32 cellular contexts compared by ENCODE assay signal in the genomic region with DNA sequence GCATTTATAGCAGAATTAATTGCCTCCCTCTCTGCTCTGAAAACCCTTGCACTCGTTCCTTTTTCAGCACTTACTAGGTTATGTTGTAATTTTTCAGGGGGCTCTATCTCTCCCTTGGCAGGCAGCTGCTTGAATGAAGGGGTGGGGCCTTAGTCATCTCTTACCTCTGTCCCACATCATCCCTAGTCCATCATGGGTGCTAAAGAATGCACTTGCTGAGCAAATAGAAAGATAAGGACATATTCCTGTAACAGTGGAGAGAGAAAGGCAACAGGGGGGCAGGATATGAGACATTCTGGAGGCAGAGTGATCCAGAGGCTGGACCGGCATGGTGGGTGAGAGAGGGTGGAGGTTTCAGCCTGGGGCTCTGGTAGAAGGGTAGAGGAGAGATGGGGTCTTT.
A peak's percentile ranks its signal among the peaks of the same experiment; 100 is the strongest.
DNase-seq lines count a peak whose midpoint lies in the region; ATAC-seq, FAIRE-seq and TF ChIP-seq lines count a peak whose summit lies in the region.
"Had no signal": no experiment of that assay in that cellular context is flagged by ENCODE, and none has a peak within 500 bp of the region (broad histone marks: within the 10 kb centered on the region; RNA-seq: fewer than 3 reads in every experiment).

No MANE protein-coding gene starts in this region.

- no peak overlapping the region for H3K14ac ChIP-seq in neuronal stem cell (ENCODE audit: low read length)

- H2BK15ac ChIP-seq in neuronal stem cell (ENCODE audit: low read length) = no peak overlapping the region

- H3K4ac ChIP-seq in neuronal stem cell (ENCODE audit: low read length) = no peak overlapping the region

- POLR2A ChIA-PET in HepG2 (lab: Yijun Ruan, JAX) = no interaction called here

- no peak overlapping the region for H3K4me2 ChIP-seq in HepG2 (ENCODE audit: low read depth, low read length)
- H3K4me2 ChIP-seq in neuronal stem cell (ENCODE audit: insufficient read depth, low read length, poor library complexity, severe bottlenecking) = no peak overlapping the region

- no peak for TF ChIP-seq EP300 in HepG2 (IDR thresholded peaks at IDR 0.05; ENCODE audit: low read depth in 2 of 2, low read length in 2 of 2)
- no peak for TF ChIP-seq EP300 in HepG2 (CRISPR knock-in tag; IDR thresholded peaks at IDR 0.05; ENCODE audit: borderline replicate concordance)

- TF ChIP-seq POLR2A in heart left ventricle (IDR thresholded peaks at IDR 0.05) (no peak), HepG2 (IDR thresholded peaks at IDR 0.05; ENCODE audit: insufficient read depth in 1 of 2, low read depth in 2 of 2, low read length in 2 of 2) (no peak)

- H4K8ac ChIP-seq in neuronal stem cell (ENCODE audit: low read depth, low read length) = no peak overlapping the region

- FAIRE-seq in HepG2 (lab: Jason Lieb, UNC) = no peak
- FAIRE-seq: GM12878, GM19239, H1 had no signal

- no peaks in the 10 kb centered on the region for H3K4me1 ChIP-seq in heart left ventricle
- H3K4me1 ChIP-seq in HepG2 (ENCODE audit: insufficient read depth, low read length) = no peaks in the 10 kb centered on the region
- H3K4me1 ChIP-seq in neuronal stem cell (ENCODE audit: control insufficient read depth in 2 of 2, insufficient read depth in 1 of 2, low read depth in 1 of 2, low read length in 2 of 2) = peaks cover 0 to 1% of the 10 kb centered on the region in 2 donors
- H3K4me1 ChIP-seq: BE2C, SJSA1 had no signal

- TF ChIP-seq CTCF in heart left ventricle (IDR thresholded peaks at IDR 0.05) (no peak), choroid plexus epithelial cell (conservative IDR thresholded peaks at IDR 0.05; ENCODE audit: low read depth, low read length) (no peak), HepG2 (CRISPR knock-in tag; IDR thresholded peaks at IDR 0.05) (no peak)

- H3K79me1 ChIP-seq in neuronal stem cell (ENCODE audit: low read depth, low read length) = no peaks in the 10 kb centered on the region

- H3K27me3 ChIP-seq in heart left ventricle (no peaks in the 10 kb centered on the region), HepG2 (ENCODE audit: control insufficient read depth in 1 of 2, insufficient read depth in 2 of 2, low read length in 2 of 2) (peaks cover 0 to under 1% of the 10 kb centered on the region in 2 experiments; a peak in 1 of 5 replicates), neuronal stem cell (ENCODE audit: control insufficient read depth in 3 of 3, insufficient read depth in 3 of 3, low read depth in 1 of 3, low read length in 3 of 3) (no peaks in the 10 kb centered on the region)
- H3K27me3 ChIP-seq: BE2C, SJSA1 had no signal

- H2BK12ac ChIP-seq in neuronal stem cell (ENCODE audit: low read length) = no peak overlapping the region

- no peak overlapping the region for H3K23ac ChIP-seq in neuronal stem cell (ENCODE audit: low read depth, low read length, poor library complexity)

- H4K91ac ChIP-seq in neuronal stem cell (ENCODE audit: low read depth, low read length, poor library complexity) = no peak overlapping the region

- in situ Hi-C loops in HepG2 (cut with HindIII; ENCODE audit: extremely low pct_ligation_motif_present, low pct_unique_long_range_greater_than_20kb) = no loop called here

- H3K4me3 ChIP-seq in heart left ventricle (no peak overlapping the region), choroid plexus epithelial cell (ENCODE audit: low read depth, low read length) (no peak overlapping the region), HepG2 (replicated peaks in 1 of 3; ENCODE audit: insufficient read depth in 1 of 3, low read depth in 2 of 3, low read length in 3 of 3) (no peak overlapping the region), neuronal stem cell (ENCODE audit: low read length in 2 of 2) (no peak overlapping the region)
- H3K4me3 ChIP-seq: GM12878, SJSA1 had no signal

- H4K20me1 ChIP-seq in HepG2 (ENCODE audit: insufficient read depth, low read length) = no peaks in the 10 kb centered on the region

- H2BK5ac ChIP-seq in neuronal stem cell (ENCODE audit: low read length) = no peak overlapping the region

- DNase-seq in left cardiac atrium (no peak), heart left ventricle (no peak), choroid plexus epithelial cell (ENCODE audit: low read depth) (peak; percentile 78), left lobe of liver (ENCODE audit: low spot score) (peak; percentile 4), HepG2 (ENCODE audit: low spot score) (no peak), neuronal stem cell (ENCODE audit: low spot score) (no peak)
- no peak for DNase-seq in effector CD8-positive, alpha-beta T cell (lab: John Stamatoyannopoulos, UW)
- DNase-seq: ACHN; BE2C; CD8-positive, alpha-beta memory T cell; DMS 273 treated with DMSO at 0.1 percent for 48 hours; DMS79; EL; GDM1; Kasumi-1; NCI-H1092 treated with DMSO at 0.1 percent for 48 hours; NCI-H1436; NCI-H187; NCI-H2081 treated with DMSO at 0.1 percent for 48 hours; NCI-H2171; NCI-H345; NCI-H510A treated with DMSO at 0.1 percent for 48 hours; NCI-H774; Right ventricle myocardium superior; RPMI8226 had no signal

- peaks cover 0 to 10% (median 0%) of the 10 kb centered on the region in 12 donors for H3K9me3 ChIP-seq in heart left ventricle
- peaks cover 21% of the 10 kb centered on the region; the same call in 1 of the 2 replicates for H3K9me3 ChIP-seq in HepG2 (ENCODE audit: low read length)
- peaks cover 11 to 19% of the 10 kb centered on the region in 2 donors for H3K9me3 ChIP-seq in neuronal stem cell (replicated peaks in 1 of 2; ENCODE audit: control insufficient read depth in 2 of 2, insufficient read depth in 1 of 2, low read depth in 1 of 2, low read length in 2 of 2)

- H3K27ac ChIP-seq in heart left ventricle (no peak overlapping the region), HepG2 (ENCODE audit: extremely low read length, insufficient read depth, low read length) (no peak overlapping the region), neuronal stem cell (replicated peaks; ENCODE audit: low read length) (no peak overlapping the region)
- H3K27ac ChIP-seq: 22Rv1, HL-60, SJSA1 had no signal

- peaks cover 0 to 16% (median 0%) of the 10 kb centered on the region in 9 donors for H3K36me3 ChIP-seq in heart left ventricle
- H3K36me3 ChIP-seq in HepG2 (replicated peaks in 1 of 2; ENCODE audit: control insufficient read depth in 1 of 2, insufficient read depth in 2 of 2, low read length in 2 of 2) = no peaks in the 10 kb centered on the region
- H3K36me3 ChIP-seq in neuronal stem cell (replicated peaks in 1 of 2; ENCODE audit: control insufficient read depth in 2 of 2, insufficient read depth in 2 of 2, low read length in 2 of 2) = peaks cover 0 to 3% of the 10 kb centered on the region in 2 donors
- H3K36me3 ChIP-seq: SJSA1 had no signal

- intact Hi-C loops in left cardiac atrium (cut with DNase I) = no loop called here
- intact Hi-C loops in heart left ventricle (cut with DNase I) = no loop called here
- intact Hi-C loops in HepG2 (cut with micrococcal nuclease; ENCODE audit: unreplicated experiment) = no loop called here

- no TSS peak for BruUV-seq in HepG2 (replicated peaks; lab: Mats Ljungman, UMichigan)

- H3K9ac ChIP-seq in HepG2 (ENCODE audit: insufficient read depth, low read depth, low read length) (no peak overlapping the region), neuronal stem cell (ENCODE audit: low read depth, low read length, poor library complexity) (no peak overlapping the region)

- no peak overlapping the region for H2AK5ac ChIP-seq in neuronal stem cell (ENCODE audit: low read depth, low read length)

- ATAC-seq in left cardiac atrium (peak; percentile 74 to 95), heart left ventricle (no peak), left lobe of liver (no peak), HG02610 (IDR thresholded peaks at IDR 0.05; ENCODE audit: unreplicated experiment) (no peak), HepG2 (no peak)
- ATAC-seq: GM12878 had no signal

- 83 to 94% (median 90%) methylated on average over 2 of the region's 2 CpGs for WGBS in heart left ventricle, 4 donors
- 28% methylated on average over 2 of the region's 2 CpGs for WGBS in HepG2 (ENCODE audit: low lambda C conversion rate)
- no CpG with 5 or more reads among the region's 2 CpGs for WGBS in neuronal stem cell (ENCODE audit: extremely low coverage in 2 of 2, insufficient read length in 2 of 2, insufficient replicate concordance in 1 of 2), 2 donors

- H3K18ac ChIP-seq in neuronal stem cell (ENCODE audit: low read length) = no peak overlapping the region

- CTCF ChIA-PET in HepG2 (lab: Yijun Ruan, JAX; ENCODE audit: low intra/inter-chr PET ratio, low total read pairs) = no interaction called here

- no peak for TF ChIP-seq RAD21 in HepG2 (CRISPR knock-in tag; IDR thresholded peaks at IDR 0.05)

- H2AFZ ChIP-seq in HepG2 (ENCODE audit: low read length) = no peak overlapping the region
- no peak overlapping the region for H2AFZ ChIP-seq in neuronal stem cell (ENCODE audit: low read length)

- H3K79me2 ChIP-seq in HepG2 (ENCODE audit: insufficient read depth, low read length) = no peaks in the 10 kb centered on the region

- H2BK120ac ChIP-seq in neuronal stem cell (ENCODE audit: low read depth, low read length) = no peak overlapping the region

TF ChIP-seq in HepG2, 621 proteins besides CTCF, POLR2A, EP300 and RAD21 (continues in another document):
- no peak for TF ChIP-seq TFE3 (CRISPR knock-in tag; IDR thresholded peaks at IDR 0.05)
- TF ChIP-seq SIX4 (CRISPR knock-in tag; IDR thresholded peaks at IDR 0.05) = no peak
- no peak for TF ChIP-seq KLF12 (CRISPR knock-in tag; IDR thresholded peaks at IDR 0.05; ENCODE audit: borderline replicate concordance)
- TF ChIP-seq, protein P1, sequence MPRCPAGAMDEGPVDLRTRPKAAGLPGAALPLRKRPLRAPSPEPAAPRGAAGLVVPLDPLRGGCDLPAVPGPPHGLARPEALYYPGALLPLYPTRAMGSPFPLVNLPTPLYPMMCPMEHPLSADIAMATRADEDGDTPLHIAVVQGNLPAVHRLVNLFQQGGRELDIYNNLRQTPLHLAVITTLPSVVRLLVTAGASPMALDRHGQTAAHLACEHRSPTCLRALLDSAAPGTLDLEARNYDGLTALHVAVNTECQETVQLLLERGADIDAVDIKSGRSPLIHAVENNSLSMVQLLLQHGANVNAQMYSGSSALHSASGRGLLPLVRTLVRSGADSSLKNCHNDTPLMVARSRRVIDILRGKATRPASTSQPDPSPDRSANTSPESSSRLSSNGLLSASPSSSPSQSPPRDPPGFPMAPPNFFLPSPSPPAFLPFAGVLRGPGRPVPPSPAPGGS (CRISPR knock-in tag; IDR thresholded peaks at IDR 0.05) = no peak
- TF ChIP-seq TSC22D2 (CRISPR knock-in tag; IDR thresholded peaks at IDR 0.05; ENCODE audit: borderline replicate concordance) = no peak
- TF ChIP-seq KLF16 (CRISPR knock-in tag; IDR thresholded peaks at IDR 0.05) = no peak

Comparison
In these comparisons a context has a peak if more than half of its experiments do, and no peak if none do; other contexts are left out.
1. ATAC-seq: peak in left cardiac atrium (2 of 2); none in heart left ventricle (0 of 4), left lobe of liver (single experiment), HG02610 (single experiment) and HepG2 (single experiment).
2. DNase-seq: peak in choroid plexus epithelial cell (single experiment) and left lobe of liver (single experiment); none in left cardiac atrium (single experiment), heart left ventricle (0 of 5), effector CD8-positive, alpha-beta T cell (single experiment), HepG2 (single experiment) and neuronal stem cell (single experiment).